ENCODE assay signal across 1 cellular context in the genomic region with DNA sequence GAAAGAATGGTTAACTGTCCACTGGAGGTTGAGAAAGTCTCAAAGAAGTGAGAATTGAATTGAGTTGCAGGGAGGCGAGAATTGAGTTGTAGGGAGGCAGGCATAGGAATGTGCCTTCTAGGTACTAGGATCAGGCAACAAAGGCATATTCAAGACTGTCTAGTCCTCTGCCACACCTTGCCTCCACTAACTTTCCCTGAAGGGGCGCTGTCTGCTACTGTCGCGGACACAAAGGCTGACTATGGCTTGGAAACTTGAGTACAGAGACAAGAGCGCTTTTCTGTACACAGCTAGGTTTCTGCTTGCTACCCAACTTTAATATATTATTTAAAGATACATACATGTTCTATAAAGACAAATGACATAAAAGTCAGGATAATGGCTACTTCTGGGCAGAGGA.
TF ChIP-seq lines count a peak whose summit lies in the region.

No MANE protein-coding gene starts in this region.

TF ChIP-seq in HepG2, 621 proteins besides CTCF, POLR2A, EP300 and RAD21:
- TF ChIP-seq RORA (CRISPR knock-in tag; IDR thresholded peaks at IDR 0.05): no peak
- no peak for TF ChIP-seq NR2C2 (CRISPR knock-in tag; IDR thresholded peaks at IDR 0.05; ENCODE audit: borderline replicate concordance)
- TF ChIP-seq, protein P1, sequence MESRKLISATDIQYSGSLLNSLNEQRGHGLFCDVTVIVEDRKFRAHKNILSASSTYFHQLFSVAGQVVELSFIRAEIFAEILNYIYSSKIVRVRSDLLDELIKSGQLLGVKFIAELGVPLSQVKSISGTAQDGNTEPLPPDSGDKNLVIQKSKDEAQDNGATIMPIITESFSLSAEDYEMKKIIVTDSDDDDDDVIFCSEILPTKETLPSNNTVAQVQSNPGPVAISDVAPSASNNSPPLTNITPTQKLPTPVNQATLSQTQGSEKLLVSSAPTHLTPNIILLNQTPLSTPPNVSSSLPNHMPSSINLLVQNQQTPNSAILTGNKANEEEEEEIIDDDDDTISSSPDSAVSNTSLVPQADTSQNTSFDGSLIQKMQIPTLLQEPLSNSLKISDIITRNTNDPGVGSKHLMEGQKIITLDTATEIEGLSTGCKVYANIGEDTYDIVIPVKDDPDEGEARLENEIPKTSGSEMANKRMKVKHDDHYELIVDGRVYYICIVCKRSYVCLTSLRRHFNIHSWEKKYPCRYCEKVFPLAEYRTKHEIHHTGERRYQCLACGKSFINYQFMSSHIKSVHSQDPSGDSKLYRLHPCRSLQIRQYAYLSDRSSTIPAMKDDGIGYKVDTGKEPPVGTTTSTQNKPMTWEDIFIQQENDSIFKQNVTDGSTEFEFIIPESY (CRISPR knock-in tag; IDR thresholded peaks at IDR 0.05): peak; percentile 74
